Comparison of ENCODE assay signal across 11 cellular contexts in the genomic region with DNA sequence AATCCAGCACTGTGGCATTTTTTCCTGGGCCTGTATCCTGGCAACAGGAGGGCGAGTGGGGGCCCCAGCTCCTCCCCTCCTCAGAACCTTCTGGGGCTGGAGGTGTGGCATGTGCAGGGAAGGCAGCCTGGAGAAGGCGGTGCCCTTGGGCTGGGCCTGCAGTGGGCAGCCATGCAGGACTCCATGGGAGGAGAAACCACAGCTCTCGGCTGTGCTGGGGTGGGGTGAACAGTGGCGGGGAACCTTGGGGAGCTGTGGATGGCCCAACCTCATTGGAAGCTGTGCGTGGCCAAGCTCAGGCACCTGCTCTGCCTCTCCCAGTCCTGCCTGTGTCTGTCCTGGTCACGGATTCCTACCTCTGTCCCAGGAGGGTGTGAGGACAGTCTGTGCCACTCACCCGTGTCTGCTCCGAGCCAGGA. TPM values are rescaled to one million over a fixed set of nuclear protein-coding genes. Genes with fewer than 3 reads are reported as not detected.
A peak's percentile ranks its signal among the peaks of the same experiment; 100 is the strongest.
DNase-seq lines count a peak whose midpoint lies in the region; ATAC-seq, FAIRE-seq and TF ChIP-seq lines count a peak whose summit lies in the region.
"Had no signal": no experiment of that assay in that cellular context is flagged by ENCODE, and none has a peak within 500 bp of the region (broad histone marks: within the 10 kb centered on the region; RNA-seq: fewer than 3 reads in every experiment).

No MANE protein-coding gene starts in this region.

- TF ChIP-seq POLR2A in Peyer's patch (IDR thresholded peaks at IDR 0.05): no peak

- DNase-seq in RCC 7860 (ENCODE audit: low spot score) (peak; percentile 77), heart right ventricle (peak in 1 of 2 donors; percentile 48), pancreas (peak in 5 of 6 donors; percentile 55 to 75 (median 62)), NCI-H2171 treated with DMSO at 0.1 percent for 48 hours (lab: John Stamatoyannopoulos, UW) (no peak), SK-N-DZ (ENCODE audit: low spot score) (no peak), Peyer's patch (no peak)
- DNase-seq: activated CD8-positive, alpha-beta T cell treated with anti-CD3 and anti-CD28 coated beads for 36 hours; NCI-H1092 treated with DMSO at 0.1 percent for 48 hours had no signal

- intact Hi-C loops in heart right ventricle (cut with DNase I): no loop called here
- intact Hi-C loops in pancreas (cut with DNase I): no loop called here

- WGBS in heart right ventricle, 2 donors: 74 to 77% methylated on average over 8 of the region's 8 CpGs
- WGBS in pancreas, 2 donors: 24 to 38% methylated on average over 8 of the region's 8 CpGs

- FAIRE-seq in RCC 7860 (lab: Jason Lieb, UNC) (peak; percentile 85), pancreas (lab: Jason Lieb, UNC) (no peak)

- H3K27me3 ChIP-seq in heart right ventricle: no peaks in the 10 kb centered on the region
- H3K27me3 ChIP-seq in pancreas: no peaks in the 10 kb centered on the region
- no peaks in the 10 kb centered on the region for H3K27me3 ChIP-seq in Peyer's patch

- H3K4me3 ChIP-seq in heart right ventricle (peak overlapping the region in 3 of 10 donors; percentile 17 to 26 (median 18)), pancreas (no peak overlapping the region), Peyer's patch (no peak overlapping the region)

- H3K4me1 ChIP-seq in heart right ventricle: peaks cover 13 to 52% (median 23%) of the 10 kb centered on the region in 9 donors
- H3K4me1 ChIP-seq in pancreas: peaks cover 0 to 4% (median 0%) of the 10 kb centered on the region in 3 donors
- H3K4me1 ChIP-seq in Peyer's patch: peaks cover 0 to 17% (median 0%) of the 10 kb centered on the region in 4 donors

- H3K27ac ChIP-seq in C4-2B: peak overlapping the region; percentile 59
- peak overlapping the region; percentile 20 to 79 (median 60) for H3K27ac ChIP-seq in heart right ventricle
- peak overlapping the region; percentile 60 to 74 (median 64) for H3K27ac ChIP-seq in pancreas
- no peak overlapping the region for H3K27ac ChIP-seq in Peyer's patch

- ATAC-seq in heart right ventricle (peak; percentile 44 to 85 (median 71)), pancreas (peak; percentile 62 to 80 (median 72)), GM19351 (IDR thresholded peaks at IDR 0.05; ENCODE audit: unreplicated experiment) (no peak)
- ATAC-seq: activated CD8-positive, alpha-beta T cell treated with anti-CD3 and anti-CD28 coated beads for 36 hours; activated naive CD4-positive, alpha-beta T cell treated with anti-CD3 and anti-CD28 coated beads, Interleukin-2, amount 50 U/mL, for 72 hours had no signal

- TF ChIP-seq CTCF in C4-2B (conservative IDR thresholded peaks at IDR 0.05): no peak
- no peak for TF ChIP-seq CTCF in heart right ventricle (IDR thresholded peaks at IDR 0.05)
- no peak for TF ChIP-seq CTCF in pancreas (IDR thresholded peaks at IDR 0.05)
- TF ChIP-seq CTCF in Peyer's patch (IDR thresholded peaks at IDR 0.05): no peak

- H3K36me3 ChIP-seq in heart right ventricle (peaks cover 0 to 2% (median 0%) of the 10 kb centered on the region in 9 donors), pancreas (no peaks in the 10 kb centered on the region), Peyer's patch (no peaks in the 10 kb centered on the region)

- H3K9me3 ChIP-seq in heart right ventricle (no peaks in the 10 kb centered on the region), pancreas (no peaks in the 10 kb centered on the region), Peyer's patch (no peaks in the 10 kb centered on the region)

RNA-seq across cellular contexts. Expression of a gene that starts 15.7 kb away (rescaled TPM):
- total RNA-seq in heart right ventricle (10 to 100 TPM; 33.7 to 87.1 (median 48.8) TPM), pancreas (10 to 100 TPM; 38.7 to 93.0 (median 62.4) TPM), Peyer's patch (10 to 100 TPM; 18.6 to 85.0 (median 33.0) TPM)
- polyA plus RNA-seq in heart right ventricle (10 to 100 TPM; 63.1 to 70.6 TPM), pancreas (100 to 1,000 TPM; 285 to 301 TPM)
- 0.92 and 1.9 TPM in 2 replicates for polyA plus RNA-seq in SK-N-DZ (2014; cell fraction: cytosol; rRNA removed)
- polyA plus RNA-seq in SK-N-DZ (2014; cell fraction: nucleus; rRNA removed): 4.1 and 12.2 TPM in 2 replicates

Comparison
In these comparisons a context has a peak if more than half of its experiments do, and no peak if none do; other contexts are left out.
1. H3K27ac ChIP-seq: peak in C4-2B (single experiment), heart right ventricle (10 of 10) and pancreas (4 of 4); none in Peyer's patch (0 of 4).
2. DNase-seq: peak in RCC 7860 (single experiment) and pancreas (5 of 6); none in NCI-H2171 treated with DMSO at 0.1 percent for 48 hours (single experiment), SK-N-DZ (single experiment) and Peyer's patch (0 of 3).